ENCODE assay signal across 1 cellular context in the genomic region with DNA sequence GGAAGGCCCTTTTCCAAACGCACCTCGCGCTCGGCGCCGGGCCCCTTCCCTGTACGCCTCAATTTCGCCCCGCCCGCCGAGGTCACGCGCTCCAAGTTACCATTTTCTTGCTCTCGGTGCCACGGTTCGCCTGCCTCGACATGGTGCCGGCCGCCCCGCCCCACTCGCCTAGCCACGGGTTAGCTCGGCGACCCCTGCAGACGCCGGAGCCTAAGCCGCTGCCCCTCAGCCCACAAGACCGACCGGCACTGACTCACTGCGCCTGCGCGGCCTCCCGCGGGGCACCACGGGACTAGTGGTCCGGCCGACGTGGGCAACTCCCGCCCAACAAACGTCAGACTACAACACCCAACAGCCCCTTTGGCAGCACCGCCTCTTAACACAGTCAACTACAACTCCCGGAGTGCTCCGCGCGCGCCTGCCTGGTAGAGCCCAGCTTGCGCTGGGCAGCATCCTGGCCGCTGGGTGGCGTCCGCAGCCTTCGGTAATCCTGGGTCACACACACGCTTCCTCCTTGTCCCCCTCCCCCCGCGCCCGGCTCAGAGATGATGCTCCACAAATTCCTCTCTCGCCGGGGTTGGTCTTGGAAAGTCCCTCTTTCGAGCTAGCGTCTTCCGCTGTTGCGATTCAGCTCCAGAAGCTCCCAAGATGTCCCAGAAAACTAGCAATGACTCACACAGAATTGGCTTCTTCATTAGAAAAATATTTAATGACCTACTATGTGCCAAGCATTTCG.
A peak's percentile ranks its signal among the peaks of the same experiment; 100 is the strongest.
TF ChIP-seq lines count a peak whose summit lies in the region.

TRAPPC3 (minus strand) TSS at position 250 of the 736 bp plus-strand sequence; CDS start at position 142, 108 bp downstream.

TF ChIP-seq in HepG2, 621 proteins besides CTCF, POLR2A, EP300 and RAD21 (continued from another document and continues in another):
- no peak for TF ChIP-seq ONECUT2 (CRISPR knock-in tag; IDR thresholded peaks at IDR 0.05)
- no peak for TF ChIP-seq CENPBD1 (CRISPR knock-in tag; IDR thresholded peaks at IDR 0.05; ENCODE audit: borderline replicate concordance, low read depth)
- peak; percentile 90; the same call in 1 of the 2 replicates for TF ChIP-seq ZNF788 (CRISPR knock-in tag; IDR thresholded peaks at IDR 0.05; ENCODE audit: borderline replicate concordance)
- peak; percentile 21; the same call in 1 of the 2 replicates for TF ChIP-seq MED1 (CRISPR knock-in tag; IDR thresholded peaks at IDR 0.05)
- no peak for TF ChIP-seq PHF5A (CRISPR knock-in tag; IDR thresholded peaks at IDR 0.05; ENCODE audit: low read depth, unreplicated experiment)
- TF ChIP-seq ZMYM4 (CRISPR knock-in tag; IDR thresholded peaks at IDR 0.05) = peak; percentile 75
- peak; percentile 15; the same call in 1 of the 2 replicates for TF ChIP-seq BRD4 (CRISPR knock-in tag; IDR thresholded peaks at IDR 0.05)
- TF ChIP-seq FOXP4 (CRISPR knock-in tag; IDR thresholded peaks at IDR 0.05) = peak; percentile 58; the same call in 1 of the 2 replicates
- no peak for TF ChIP-seq IKZF1 (IDR thresholded peaks at IDR 0.05)
- TF ChIP-seq ZNF558 (CRISPR knock-in tag; IDR thresholded peaks at IDR 0.05; ENCODE audit: borderline replicate concordance) = no peak
- TF ChIP-seq NR2F2 (IDR thresholded peaks at IDR 0.05; ENCODE audit: borderline replicate concordance, low read depth) = no peak
- no peak for TF ChIP-seq ZNF615 (CRISPR knock-in tag; IDR thresholded peaks at IDR 0.05; ENCODE audit: borderline replicate concordance)
- peak; percentile 84 for TF ChIP-seq TARDBP (CRISPR knock-in tag; IDR thresholded peaks at IDR 0.05)
- TF ChIP-seq PRPF4 (IDR thresholded peaks at IDR 0.05; ENCODE audit: low read depth, low read length, poor library complexity, severe bottlenecking) = no peak
- TF ChIP-seq ZNF160 (CRISPR knock-in tag; IDR thresholded peaks at IDR 0.05) = peak; percentile 22; the same call in 1 of the 2 replicates
- 0 out of 2 replicates have a peak, but pooled peaks have one; percentile 67 for TF ChIP-seq MTF2 (CRISPR knock-in tag; IDR thresholded peaks at IDR 0.05; ENCODE audit: borderline replicate concordance)
- TF ChIP-seq NFE2L2 (IDR thresholded peaks at IDR 0.05; ENCODE audit: low read length) = 0 out of 2 replicates have a peak, but pooled peaks have one; percentile 9
- peak; percentile 61 for TF ChIP-seq POGZ (CRISPR knock-in tag; IDR thresholded peaks at IDR 0.05)
- TF ChIP-seq ZNF576 (CRISPR knock-in tag; IDR thresholded peaks at IDR 0.05) = no peak
- TF ChIP-seq ATAD3A (CRISPR knock-in tag; IDR thresholded peaks at IDR 0.05) = no peak
- TF ChIP-seq HINFP (CRISPR knock-in tag; IDR thresholded peaks at IDR 0.05; ENCODE audit: low read depth) = peak; percentile 67
- no peak; the same call in 1 of the 2 replicates for TF ChIP-seq ZNF703 (CRISPR knock-in tag; IDR thresholded peaks at IDR 0.05; ENCODE audit: borderline replicate concordance)
- TF ChIP-seq KLF11 (CRISPR knock-in tag; IDR thresholded peaks at IDR 0.05) = no peak
- peak; percentile 98 for TF ChIP-seq IRF2 (CRISPR knock-in tag; IDR thresholded peaks at IDR 0.05)
- no peak for TF ChIP-seq REST (IDR thresholded peaks at IDR 0.05; ENCODE audit: borderline replicate concordance in 1 of 2, low read depth in 1 of 2, low read length in 2 of 2)
- peak; percentile 72; the same call in 1 of the 2 replicates for TF ChIP-seq RNF219 (CRISPR knock-in tag; IDR thresholded peaks at IDR 0.05)
- peak; percentile 84; the same call in 1 of the 2 replicates for TF ChIP-seq ZNF124 (CRISPR knock-in tag; IDR thresholded peaks at IDR 0.05)
- TF ChIP-seq SALL2 (CRISPR knock-in tag; IDR thresholded peaks at IDR 0.05) = peak; percentile 44
- peak; percentile 85 for TF ChIP-seq ERF (CRISPR knock-in tag; IDR thresholded peaks at IDR 0.05)
- TF ChIP-seq DNMT3B (CRISPR knock-in tag; conservative IDR thresholded peaks at IDR 0.05) = no peak
- peak; percentile 49; the same call in 1 of the 2 replicates for TF ChIP-seq SMAD3 (CRISPR knock-in tag; IDR thresholded peaks at IDR 0.05)
- no peak; the same call in 1 of the 2 replicates for TF ChIP-seq ZNF460 (CRISPR knock-in tag; IDR thresholded peaks at IDR 0.05; ENCODE audit: borderline replicate concordance)
- TF ChIP-seq ZNF777 (CRISPR knock-in tag; IDR thresholded peaks at IDR 0.05) = peak; percentile 73
- TF ChIP-seq AGO1 (IDR thresholded peaks at IDR 0.05; ENCODE audit: low read depth, low read length, poor library complexity, severe bottlenecking) = peak; percentile 61
- no peak for TF ChIP-seq HMG20A (CRISPR knock-in tag; IDR thresholded peaks at IDR 0.05; ENCODE audit: borderline replicate concordance)
- peak; percentile 90 for TF ChIP-seq HDAC1 (CRISPR knock-in tag; IDR thresholded peaks at IDR 0.05)
- peak; percentile 39; the same call in 1 of the 2 replicates for TF ChIP-seq SNAPC4 (CRISPR knock-in tag; IDR thresholded peaks at IDR 0.05)
- TF ChIP-seq ZNF251 (CRISPR knock-in tag; IDR thresholded peaks at IDR 0.05) = no peak
- TF ChIP-seq, protein P1, sequence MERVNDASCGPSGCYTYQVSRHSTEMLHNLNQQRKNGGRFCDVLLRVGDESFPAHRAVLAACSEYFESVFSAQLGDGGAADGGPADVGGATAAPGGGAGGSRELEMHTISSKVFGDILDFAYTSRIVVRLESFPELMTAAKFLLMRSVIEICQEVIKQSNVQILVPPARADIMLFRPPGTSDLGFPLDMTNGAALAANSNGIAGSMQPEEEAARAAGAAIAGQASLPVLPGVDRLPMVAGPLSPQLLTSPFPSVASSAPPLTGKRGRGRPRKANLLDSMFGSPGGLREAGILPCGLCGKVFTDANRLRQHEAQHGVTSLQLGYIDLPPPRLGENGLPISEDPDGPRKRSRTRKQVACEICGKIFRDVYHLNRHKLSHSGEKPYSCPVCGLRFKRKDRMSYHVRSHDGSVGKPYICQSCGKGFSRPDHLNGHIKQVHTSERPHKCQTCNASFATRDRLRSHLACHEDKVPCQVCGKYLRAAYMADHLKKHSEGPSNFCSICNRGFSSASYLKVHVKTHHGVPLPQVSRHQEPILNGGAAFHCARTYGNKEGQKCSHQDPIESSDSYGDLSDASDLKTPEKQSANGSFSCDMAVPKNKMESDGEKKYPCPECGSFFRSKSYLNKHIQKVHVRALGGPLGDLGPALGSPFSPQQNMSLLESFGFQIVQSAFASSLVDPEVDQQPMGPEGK (CRISPR knock-in tag; IDR thresholded peaks at IDR 0.05) = peak; percentile 37; the same call in 1 of the 2 replicates
- TF ChIP-seq ZFP82 (CRISPR knock-in tag; IDR thresholded peaks at IDR 0.05; ENCODE audit: borderline replicate concordance) = peak; percentile 30; the same call in 1 of the 2 replicates
- TF ChIP-seq PHF8 (CRISPR knock-in tag; IDR thresholded peaks at IDR 0.05) = peak; percentile 96
